In genomic region chr1:98049370-98050115, GRCh38 we compare ENCODE assay signal across 8 cellular contexts.
DNase-seq lines count a peak whose midpoint lies in the region; ATAC-seq and TF ChIP-seq lines count a peak whose summit lies in the region.

No MANE protein-coding gene starts in this region.

- peaks cover 9% of the 10 kb centered on the region for H3K4me1 Mint-ChIP-seq in type B pancreatic cell (ENCODE audit: unreplicated experiment)
- peaks cover 40 to 49% (median 47%) of the 10 kb centered on the region in 3 donors for H3K4me1 Mint-ChIP-seq in T-cell

- H3K36me3 ChIP-seq in iPS-20b (ENCODE audit: insufficient read depth, low read depth, low read length) (no peaks in the 10 kb centered on the region), uterus (no peaks in the 10 kb centered on the region)

- intact Hi-C loops in Right ventricle myocardium superior (cut with DNase I), result loop anchor here (5.0 kb wide), 1 partner anchor 1082 kb away; no protein-coding TSS in a partner anchor
- intact Hi-C loops in left cardiac atrium (cut with DNase I), result loop anchor here in 1 of 2 donors (5.0 to 10.0 kb wide), 3 partner anchors 385 to 1082 kb away; no protein-coding TSS in a partner anchor
- intact Hi-C loops in uterus (cut with DNase I; ENCODE audit: low total_unique reads), result loop anchor here (5.0 kb wide), 1 partner anchor 1812 kb away; no protein-coding TSS in a partner anchor

- CTCF ChIA-PET in T-cell (lab: Charles Lee), result interaction anchor here in 1 of 2 donors (0.6 kb wide), 1 partner anchor 1130 kb away, joined by 3 read pairs; no protein-coding TSS in a partner anchor

- ATAC-seq in Right ventricle myocardium superior (ENCODE audit: poor library complexity), result no peak
- ATAC-seq in left cardiac atrium, result no peak
- ATAC-seq in HG02642 (IDR thresholded peaks at IDR 0.05; ENCODE audit: poor library complexity, unreplicated experiment), result no peak
- no peak for ATAC-seq in T-cell (replicated peaks in 1 of 4)

- DNase-seq in Right ventricle myocardium superior (peak; percentile 37), left cardiac atrium (no peak), type B pancreatic cell (ENCODE audit: extremely low spot score, unreplicated experiment) (peak; percentile 63), uterus (no peak), T-cell (no peak)

- H3K27me3 Mint-ChIP-seq in type B pancreatic cell (peaks cover 89% of the 10 kb centered on the region), T-cell (peaks cover 67 to 86% of the 10 kb centered on the region in 2 donors)

- H3K9me3 ChIP-seq in iPS-20b (ENCODE audit: insufficient read depth, low read depth, low read length) (no peaks in the 10 kb centered on the region), uterus (no peaks in the 10 kb centered on the region)

- H3K4me1 ChIP-seq in iPS-20b (ENCODE audit: insufficient read depth, low read length) (no peaks in the 10 kb centered on the region; the same call in none of the 2 replicates), uterus (peaks cover 0 to 6% of the 10 kb centered on the region in 2 donors)

- H3K9me3 Mint-ChIP-seq in type B pancreatic cell (no peaks in the 10 kb centered on the region), T-cell (peaks cover 0 to 3% (median 0%) of the 10 kb centered on the region in 3 donors)

- no peak overlapping the region for H3K9ac ChIP-seq in iPS-20b (ENCODE audit: low read depth, low read length)

- H3K36me3 Mint-ChIP-seq in type B pancreatic cell (no peaks in the 10 kb centered on the region), T-cell (no peaks in the 10 kb centered on the region)

- TF ChIP-seq POLR2A in uterus (IDR thresholded peaks at IDR 0.05), result no peak

- H3K4me3 ChIP-seq in WI38 (ENCODE audit: low read depth, low read length) (peak overlapping the region; percentile 54), iPS-20b (ENCODE audit: low read length) (peak overlapping the region; percentile 58), uterus (no peak overlapping the region)

- H3K4me3 Mint-ChIP-seq in type B pancreatic cell (peak overlapping the region; percentile 79), T-cell (peak overlapping the region in 1 of 3 donors; percentile 47)

- no peak overlapping the region for H3K27ac Mint-ChIP-seq in type B pancreatic cell
- peak overlapping the region in 1 of 2 donors; percentile 21 for H3K27ac Mint-ChIP-seq in T-cell

- POLR2A ChIA-PET in T-cell (lab: Charles Lee), result interaction anchor here in 1 of 2 donors (0.5 kb wide), 1 partner anchor 1259 kb away, joined by 7 read pairs; no protein-coding TSS in a partner anchor

- peaks cover 95% of the 10 kb centered on the region for H3K27me3 ChIP-seq in iPS-20b (ENCODE audit: insufficient read depth, low read length)
- peaks cover 3 to 50% of the 10 kb centered on the region in 2 donors for H3K27me3 ChIP-seq in uterus

- TF ChIP-seq CTCF in WI38 (IDR thresholded peaks at IDR 0.05; ENCODE audit: low read depth, low read length), result no peak
- no peak for TF ChIP-seq CTCF in type B pancreatic cell (conservative IDR thresholded peaks at IDR 0.05)
- TF ChIP-seq CTCF in uterus (IDR thresholded peaks at IDR 0.05), result no peak

- H3K27ac ChIP-seq in iPS-20b (ENCODE audit: low read length) (no peak overlapping the region), uterus (no peak overlapping the region)

Comparison
In these comparisons a context has a peak if more than half of its experiments do, and no peak if none do; other contexts are left out.
1. DNase-seq: peak in Right ventricle myocardium superior (single experiment) and type B pancreatic cell (single experiment); none in left cardiac atrium (single experiment), uterus (0 of 2) and T-cell (0 of 34).
2. H3K4me3 ChIP-seq: peak in WI38 (single experiment) and iPS-20b (single experiment); none in uterus (0 of 2).